ENCODE assay signal across 8 cellular contexts in genomic region chr17:75784473-75785015, GRCh38. TPM values are rescaled to one million over a fixed set of nuclear protein-coding genes. Genes with fewer than 3 reads are reported as not detected.
A peak's percentile ranks its signal among the peaks of the same experiment; 100 is the strongest.
DNase-seq lines count a peak whose midpoint lies in the region; ATAC-seq and TF ChIP-seq lines count a peak whose summit lies in the region.

A gene with protein sequence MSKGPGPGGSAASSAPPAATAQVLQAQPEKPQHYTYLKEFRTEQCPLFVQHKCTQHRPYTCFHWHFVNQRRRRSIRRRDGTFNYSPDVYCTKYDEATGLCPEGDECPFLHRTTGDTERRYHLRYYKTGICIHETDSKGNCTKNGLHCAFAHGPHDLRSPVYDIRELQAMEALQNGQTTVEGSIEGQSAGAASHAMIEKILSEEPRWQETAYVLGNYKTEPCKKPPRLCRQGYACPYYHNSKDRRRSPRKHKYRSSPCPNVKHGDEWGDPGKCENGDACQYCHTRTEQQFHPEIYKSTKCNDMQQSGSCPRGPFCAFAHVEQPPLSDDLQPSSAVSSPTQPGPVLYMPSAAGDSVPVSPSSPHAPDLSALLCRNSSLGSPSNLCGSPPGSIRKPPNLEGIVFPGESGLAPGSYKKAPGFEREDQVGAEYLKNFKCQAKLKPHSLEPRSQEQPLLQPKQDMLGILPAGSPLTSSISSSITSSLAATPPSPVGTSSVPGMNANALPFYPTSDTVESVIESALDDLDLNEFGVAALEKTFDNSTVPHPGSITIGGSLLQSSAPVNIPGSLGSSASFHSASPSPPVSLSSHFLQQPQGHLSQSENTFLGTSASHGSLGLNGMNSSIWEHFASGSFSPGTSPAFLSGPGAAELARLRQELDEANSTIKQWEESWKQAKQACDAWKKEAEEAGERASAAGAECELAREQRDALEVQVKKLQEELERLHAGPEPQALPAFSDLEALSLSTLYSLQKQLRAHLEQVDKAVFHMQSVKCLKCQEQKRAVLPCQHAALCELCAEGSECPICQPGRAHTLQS (plus strand): TSS chr17:75784806. CDS start chr17:75784881, 75 bp downstream.

- H3K27ac ChIP-seq in upper lobe of left lung: peak within 1 kb of the TSS; percentile 99 to 100 (median 99)

- no peaks in the 10 kb centered on the region for H3K36me3 ChIP-seq in upper lobe of left lung

- H3K27me3 Mint-ChIP-seq in progenitor cell of endocrine pancreas: no peaks in the 10 kb centered on the region

- DNase-seq in NCI-H2029 treated with DMSO at 0.1 percent for 48 hours (lab: John Stamatoyannopoulos, UW) (peak; percentile 92), T-helper 22 cell (ENCODE audit: low read depth) (peak; percentile 93), anterior cingulate cortex (lab: John Stamatoyannopoulos, UW) (peak; percentile 87 to 99 (median 97)), left ventricle myocardium superior (peak; percentile 96), progenitor cell of endocrine pancreas (ENCODE audit: low spot score, unreplicated experiment) (peak; percentile 88), upper lobe of left lung (peak; percentile 98 to 99)

- peak within 1 kb of the TSS; percentile 53 to 74 (median 66) for H3K4me3 ChIP-seq in upper lobe of left lung

- H3K27ac Mint-ChIP-seq in progenitor cell of endocrine pancreas: peak within 1 kb of the TSS; percentile 100

- H3K36me3 Mint-ChIP-seq in progenitor cell of endocrine pancreas (ENCODE audit: insufficient read depth): peaks cover 6% of the 10 kb centered on the region

- H3K4me3 Mint-ChIP-seq in progenitor cell of endocrine pancreas (ENCODE audit: low read depth): peak within 1 kb of the TSS; percentile 91

- H3K9me3 Mint-ChIP-seq in progenitor cell of endocrine pancreas (ENCODE audit: low read depth): no peaks in the 10 kb centered on the region

- intact Hi-C loops in left ventricle myocardium superior (cut with micrococcal nuclease): no loop called here

- 0% methylated on average over 7 to 37 of the region's 45 CpGs for WGBS in upper lobe of left lung, 2 donors

- H3K4me1 ChIP-seq in upper lobe of left lung: peaks cover 37 to 63% (median 38%) of the 10 kb centered on the region in 4 donors

- peak in 3 of 4 donors; percentile 65 to 77 (median 66) for TF ChIP-seq POLR2A in upper lobe of left lung (IDR thresholded peaks at IDR 0.05)

- peak; percentile 62 for ATAC-seq in GM18498 (IDR thresholded peaks at IDR 0.05; ENCODE audit: unreplicated experiment)
- ATAC-seq in HG03025 (IDR thresholded peaks at IDR 0.05; ENCODE audit: low FRiP score, unreplicated experiment): peak; percentile 62
- peak; percentile 92 for ATAC-seq in left ventricle myocardium superior
- ATAC-seq in upper lobe of left lung (ENCODE audit: low FRiP score in 2 of 2): peak; percentile 96 to 97

- no peak for TF ChIP-seq CTCF in progenitor cell of endocrine pancreas (IDR thresholded peaks at IDR 0.05; ENCODE audit: unreplicated experiment)
- peak in 2 of 6 experiments; percentile 30 to 42 for TF ChIP-seq CTCF in upper lobe of left lung (IDR thresholded peaks at IDR 0.05)

- H3K27me3 ChIP-seq in upper lobe of left lung: no peaks in the 10 kb centered on the region

- H3K9me3 ChIP-seq in upper lobe of left lung: no peaks in the 10 kb centered on the region

- peak in 1 of 4 donors; percentile 75 for TF ChIP-seq EP300 in upper lobe of left lung (IDR thresholded peaks at IDR 0.05)

- peaks cover 38% of the 10 kb centered on the region for H3K4me1 Mint-ChIP-seq in progenitor cell of endocrine pancreas (ENCODE audit: low read depth)

RNA-seq across cellular contexts. Expression of the gene that starts here (rescaled TPM):
- total RNA-seq in left ventricle myocardium superior (14.8 TPM), progenitor cell of endocrine pancreas (70.0 and 72.8 TPM in 2 replicates), upper lobe of left lung (10 to 100 TPM; 22.4 to 97.4 (median 31.4) TPM)

Comparison
In these comparisons a context has a peak if more than half of its experiments do, and no peak if none do; other contexts are left out.
1. Peak in every context shown above with its lines: DNase-seq, ATAC-seq, H3K4me3 ChIP-seq and H3K27ac ChIP-seq.